Comparison of ENCODE assay signal across 20 cellular contexts in genomic region chr19:47826800-47827199, GRCh38. TPM values are rescaled to one million over a fixed set of nuclear protein-coding genes. Genes with fewer than 3 reads are reported as not detected.
DNase-seq lines count a peak whose midpoint lies in the region; ATAC-seq and TF ChIP-seq lines count a peak whose summit lies in the region.
"Had no signal": no experiment of that assay in that cellular context is flagged by ENCODE, and none has a peak within 500 bp of the region (broad histone marks: within the 10 kb centered on the region; RNA-seq: fewer than 3 reads in every experiment).

No MANE protein-coding gene starts in this region.

- no peaks in the 10 kb centered on the region for H3K36me3 Mint-ChIP-seq in nephron progenitor cell (ENCODE audit: low read depth)
- H3K36me3 Mint-ChIP-seq: IgD-negative memory B cell had no signal

- no peak for TF ChIP-seq CTCF in WERI-Rb-1 (IDR thresholded peaks at IDR 0.05; ENCODE audit: low read depth, low read length)
- no peak for TF ChIP-seq CTCF in nephron progenitor cell (IDR thresholded peaks at IDR 0.05)

- intact Hi-C loops in Right ventricle myocardium superior (cut with DNase I): no loop called here

- H3K27ac Mint-ChIP-seq in nephron progenitor cell: peak overlapping the region; percentile 51
- H3K27ac Mint-ChIP-seq: CD4-positive, alpha-beta T cell; GM23338; H9; IgD-negative memory B cell had no signal

- H3K27me3 Mint-ChIP-seq in nephron progenitor cell (ENCODE audit: low read depth, poor library complexity): peaks cover 7% of the 10 kb centered on the region

- ATAC-seq in GM21390 (IDR thresholded peaks at IDR 0.05; ENCODE audit: unreplicated experiment): no peak
- no peak for ATAC-seq in Right ventricle myocardium superior (ENCODE audit: poor library complexity)
- ATAC-seq: GM23338, HepG2 had no signal

- peak overlapping the region; percentile 99 for H3K27ac ChIP-seq in WERI-Rb-1
- H3K27ac ChIP-seq: C4-2B had no signal

- H3K36me3 ChIP-seq in WERI-Rb-1: peaks cover 95% of the 10 kb centered on the region

- H3K4me1 Mint-ChIP-seq in nephron progenitor cell: peaks cover 37% of the 10 kb centered on the region

- DNase-seq in NCI-H82 (lab: John Stamatoyannopoulos, UW) (peak; percentile 89), WERI-Rb-1 (peak; percentile 47), nephron progenitor cell (no peak), kidney glomerular epithelial cell (lab: John Stamatoyannopoulos, UW) (no peak), Right ventricle myocardium superior (no peak), AG08395 (ENCODE audit: low spot score) (no peak)
- DNase-seq: ACHN; AML-193; Caco-2; CD4-positive, alpha-beta T cell; DMS153; DMS79; GDM1; H9 had no signal

- no peak overlapping the region for H3K4me3 Mint-ChIP-seq in nephron progenitor cell
- H3K4me3 Mint-ChIP-seq: CD4-positive, alpha-beta T cell; GM23338; H9; IgD-negative memory B cell had no signal

- peaks cover 6% of the 10 kb centered on the region for H3K9me3 Mint-ChIP-seq in nephron progenitor cell
- H3K9me3 Mint-ChIP-seq: CD4-positive, alpha-beta T cell; GM23338 had no signal

- H3K27me3 ChIP-seq in WERI-Rb-1 (ENCODE audit: insufficient read depth, low read depth, severe bottlenecking): no peaks in the 10 kb centered on the region

- H3K4me3 ChIP-seq in WERI-Rb-1 (ENCODE audit: low read depth, low read length): peak overlapping the region; percentile 95
- H3K4me3 ChIP-seq: GM23338 had no signal

- no peaks in the 10 kb centered on the region for H3K9me3 ChIP-seq in WERI-Rb-1 (ENCODE audit: severe bottlenecking)
- H3K9me3 ChIP-seq: Caco-2 had no signal

RNA-seq across cellular contexts. Expression of gene CRX, which starts 5.1 kb away (rescaled TPM):
- not detected for total RNA-seq in Right ventricle myocardium superior
- total RNA-seq: Caco-2; CD4-positive, alpha-beta T cell; Daoy; GM23338; HepG2 had no signal

RNA-seq across cellular contexts. Expression of gene TPRX1, which starts 22.4 kb away (rescaled TPM):
- not detected for total RNA-seq in Right ventricle myocardium superior
- total RNA-seq: Caco-2; CD4-positive, alpha-beta T cell; Daoy; H9; HepG2 had no signal

RNA-seq across cellular contexts. Expression of gene TPRX2, which starts 32.2 kb away (rescaled TPM):
- not detected for total RNA-seq in Right ventricle myocardium superior
- total RNA-seq: Caco-2; CD4-positive, alpha-beta T cell; Daoy; GM23338; H9; HepG2 had no signal

RNA-seq across cellular contexts. Expression of gene SELENOW, which starts 48.3 kb away (rescaled TPM):
- 1,241 TPM for total RNA-seq in Right ventricle myocardium superior

RNA-seq across cellular contexts. Expression of gene SULT2A1, which starts 59.3 kb away (rescaled TPM):
- total RNA-seq in Right ventricle myocardium superior: not detected
- total RNA-seq: CD4-positive, alpha-beta T cell; Daoy; GM23338; H9 had no signal

Comparison
In these comparisons a context has a peak if more than half of its experiments do, and no peak if none do; other contexts are left out.
1. DNase-seq: peak in NCI-H82 (single experiment) and WERI-Rb-1 (single experiment); none in nephron progenitor cell (single experiment), kidney glomerular epithelial cell (single experiment), Right ventricle myocardium superior (single experiment) and AG08395 (single experiment).